ENCODE assay signal across 8 cellular contexts in the genomic region with DNA sequence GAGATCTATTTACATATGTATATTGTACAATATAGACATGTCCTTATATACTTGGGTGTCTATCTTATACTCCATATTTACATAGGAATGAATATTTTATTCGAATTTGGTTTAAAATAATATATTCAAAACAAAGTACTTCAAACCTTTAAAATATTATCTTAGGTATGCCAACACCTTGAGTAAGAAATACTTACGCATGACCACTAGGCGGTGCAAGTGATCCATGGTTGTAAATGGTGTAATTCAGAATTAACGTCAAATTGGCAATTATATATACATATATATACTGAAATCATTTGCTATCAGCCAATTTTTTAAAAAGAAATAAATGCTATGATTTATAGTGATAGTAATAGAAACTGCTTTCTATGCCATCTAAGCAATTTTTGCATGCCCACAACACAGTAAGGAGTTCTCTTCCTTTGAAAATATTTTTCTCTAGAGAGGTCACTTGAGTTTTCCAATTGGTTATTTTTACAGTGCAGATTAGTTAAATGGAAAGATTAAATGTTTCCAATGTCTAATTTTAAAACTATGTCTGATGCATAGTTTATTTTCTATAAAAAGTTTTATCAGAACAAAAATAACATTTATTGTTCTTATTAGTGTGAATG. TPM values are rescaled to one million over a fixed set of nuclear protein-coding genes. Genes with fewer than 3 reads are reported as not detected.
DNase-seq lines count a peak whose midpoint lies in the region; ATAC-seq and TF ChIP-seq lines count a peak whose summit lies in the region.

No MANE protein-coding gene starts in this region.

- H3K27me3 ChIP-seq in sigmoid colon, result no peaks in the 10 kb centered on the region

- H3K27ac ChIP-seq in HEK293 (ENCODE audit: extremely low read depth, low read depth, low read length), result no peak overlapping the region
- H3K27ac ChIP-seq in sigmoid colon, result no peak overlapping the region

- DNase-seq in DMS79 treated with DMSO at 0.1 percent for 48 hours (lab: John Stamatoyannopoulos, UW) (peak; percentile 29), NCI-H446 (lab: John Stamatoyannopoulos, UW) (peak; percentile 42 to 66), fibroblast of mammary gland (ENCODE audit: low read depth) (peak; percentile 69), sigmoid colon (no peak), retina (no peak)
- DNase-seq in activated CD8-positive, alpha-beta memory T cell treated with anti-CD3 and anti-CD28 coated beads for 24 hours, result peak; percentile 66

- POLR2A ChIA-PET in HEK293 (lab: Yijun Ruan, JAX), result no interaction called here

- intact Hi-C loops in sigmoid colon (cut with DNase I), result no loop called here

- no peak for TF ChIP-seq CTCF in HEK293 (tag by site-specific recombination; IDR thresholded peaks at IDR 0.05)
- peak; percentile 85 for TF ChIP-seq CTCF in fibroblast of mammary gland (conservative IDR thresholded peaks at IDR 0.05; ENCODE audit: control insufficient read depth, insufficient read depth, low read depth, low read length)
- peak; percentile 27 to 70 (median 64) for TF ChIP-seq CTCF in sigmoid colon (IDR thresholded peaks at IDR 0.05)

- TF ChIP-seq EP300 in sigmoid colon (IDR thresholded peaks at IDR 0.05), result no peak

- TF ChIP-seq POLR2A in sigmoid colon (IDR thresholded peaks at IDR 0.05), result no peak

- H3K4me1 ChIP-seq in HEK293 (ENCODE audit: control insufficient read depth, insufficient read depth, low read length) (no peaks in the 10 kb centered on the region; the same call in 1 of the 2 replicates), sigmoid colon (no peaks in the 10 kb centered on the region)

- H3K4me3 ChIP-seq in HEK293 (ENCODE audit: low read depth, low read length) (no peak overlapping the region), fibroblast of mammary gland (ENCODE audit: control insufficient read depth, low read depth, low read length) (no peak overlapping the region), sigmoid colon (no peak overlapping the region)

- 1 to 2% methylated on average over 4 of the region's 4 CpGs for WGBS in sigmoid colon, 2 donors

- no peaks in the 10 kb centered on the region for H3K36me3 ChIP-seq in HEK293 (ENCODE audit: control insufficient read depth in 2 of 2, insufficient read depth in 1 of 2, low read length in 2 of 2)
- H3K36me3 ChIP-seq in sigmoid colon, result no peaks in the 10 kb centered on the region

- CTCF ChIA-PET in HEK293 (lab: Yijun Ruan, JAX), result interaction anchor here (0.7 to 0.9 kb wide), 3 partner anchors 24 to 1941 kb away, joined by 3 to 4 read pairs (median 3); no protein-coding TSS in a partner anchor

- H3K9me3 ChIP-seq in HEK293 (ENCODE audit: control insufficient read depth, insufficient read depth, low read depth, low read length) (no peaks in the 10 kb centered on the region), sigmoid colon (no peaks in the 10 kb centered on the region)

- ATAC-seq in HG03460 (IDR thresholded peaks at IDR 0.05; ENCODE audit: unreplicated experiment), result no peak

TF ChIP-seq in HEK293, 187 proteins besides CTCF, POLR2A, EP300 and RAD21:
- TF ChIP-seq ZNF654 (tag by site-specific recombination; IDR thresholded peaks at IDR 0.05; ENCODE audit: low read depth) (peak; percentile 63), YY2 (tag by site-specific recombination; IDR thresholded peaks at IDR 0.05) (no peak)

RNA-seq across cellular contexts. Expression of a gene that starts 37.5 kb away (rescaled TPM):
- total RNA-seq in sigmoid colon, result 10 to 100 TPM; 27.1 to 70.3 (median 49.0) TPM
- 10 to 100 TPM; 13.1 to 37.8 (median 24.5) TPM for polyA plus RNA-seq in sigmoid colon

Comparison
In these comparisons a context has a peak if more than half of its experiments do, and no peak if none do; other contexts are left out.
1. DNase-seq: peak in DMS79 treated with DMSO at 0.1 percent for 48 hours (single experiment), NCI-H446 (2 of 2), activated CD8-positive, alpha-beta memory T cell treated with anti-CD3 and anti-CD28 coated beads for 24 hours (single experiment) and fibroblast of mammary gland (single experiment); none in sigmoid colon (single experiment) and retina (single experiment).